28 cellular contexts compared by ENCODE assay signal in the genomic region with DNA sequence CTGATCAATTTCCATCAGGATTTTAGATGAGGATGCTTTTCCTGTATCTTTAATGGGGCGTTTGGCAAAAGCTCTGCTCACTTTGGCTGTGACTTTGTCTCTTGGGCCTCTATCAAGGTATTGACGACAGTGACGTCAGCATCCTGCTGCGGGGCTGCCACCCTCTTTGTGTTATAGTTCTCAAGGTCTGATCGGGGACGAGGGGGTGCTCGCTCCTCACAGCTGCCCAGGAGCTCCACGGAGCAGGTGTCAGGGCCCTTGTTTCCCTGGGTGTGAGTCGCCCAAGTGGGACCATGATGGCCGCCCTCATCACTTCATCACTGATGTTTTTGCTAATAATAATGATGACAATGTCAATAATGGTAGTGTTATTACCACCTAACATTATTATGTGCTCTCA.
DNase-seq lines count a peak whose midpoint lies in the region; ATAC-seq, FAIRE-seq and TF ChIP-seq lines count a peak whose summit lies in the region.
"Had no signal": no experiment of that assay in that cellular context is flagged by ENCODE, and none has a peak within 500 bp of the region (broad histone marks: within the 10 kb centered on the region; RNA-seq: fewer than 3 reads in every experiment).

No MANE protein-coding gene starts in this region.

- H3K4me3 Mint-ChIP-seq in activated CD8-positive, alpha-beta T cell treated with anti-CD3 and anti-CD28 coated beads for 36 hours: no peak overlapping the region
- H3K4me3 Mint-ChIP-seq in activated CD8-positive, alpha-beta T cell treated with anti-CD3 and anti-CD28 coated beads, Interleukin-2, amount 10 ng/mL, durations not matched to agents 7 days and 5 days: no peak overlapping the region
- H3K4me3 Mint-ChIP-seq: CD14-positive monocyte had no signal

- 100% methylated on average over 8 of the region's 10 CpGs for WGBS in HepG2 (ENCODE audit: low lambda C conversion rate)

- no peaks in the 10 kb centered on the region for H3K27me3 Mint-ChIP-seq in activated CD8-positive, alpha-beta T cell treated with anti-CD3 and anti-CD28 coated beads for 36 hours
- no peaks in the 10 kb centered on the region for H3K27me3 Mint-ChIP-seq in activated CD8-positive, alpha-beta T cell treated with anti-CD3 and anti-CD28 coated beads, Interleukin-2, amount 10 ng/mL, durations not matched to agents 7 days and 5 days (ENCODE audit: low read depth)
- H3K27me3 Mint-ChIP-seq: IgD-negative memory B cell had no signal

- no peak for TF ChIP-seq EP300 in HepG2 (IDR thresholded peaks at IDR 0.05; ENCODE audit: low read depth in 2 of 2, low read length in 2 of 2)
- TF ChIP-seq EP300 in HepG2 (CRISPR knock-in tag; IDR thresholded peaks at IDR 0.05; ENCODE audit: borderline replicate concordance): no peak

- peaks cover 38% of the 10 kb centered on the region for H3K4me1 ChIP-seq in RWPE2 (ENCODE audit: insufficient read depth, poor library complexity, severe bottlenecking)
- H3K4me1 ChIP-seq in HepG2 (ENCODE audit: insufficient read depth, low read length): peaks cover 52% of the 10 kb centered on the region
- H3K4me1 ChIP-seq: BE2C had no signal

- H3K9ac ChIP-seq in HepG2 (ENCODE audit: insufficient read depth, low read depth, low read length): no peak overlapping the region
- H3K9ac ChIP-seq: KMS-11 had no signal

- peaks cover 79% of the 10 kb centered on the region for H4K20me1 ChIP-seq in HepG2 (ENCODE audit: insufficient read depth, low read length)

- H3K79me2 ChIP-seq in HepG2 (ENCODE audit: insufficient read depth, low read length): peaks cover 95% of the 10 kb centered on the region

- TF ChIP-seq RAD21 in HepG2 (CRISPR knock-in tag; IDR thresholded peaks at IDR 0.05): no peak

- H3K4me3 ChIP-seq in RWPE2 (ENCODE audit: severe bottlenecking): no peak overlapping the region
- no peak overlapping the region for H3K4me3 ChIP-seq in HepG2 (replicated peaks in 1 of 3; ENCODE audit: insufficient read depth in 1 of 3, low read depth in 2 of 3, low read length in 3 of 3)
- H3K4me3 ChIP-seq: SJSA1 had no signal

- FAIRE-seq in HepG2 (lab: Jason Lieb, UNC): no peak
- FAIRE-seq: D721Med, GM18507, H54, HTR-8/SVneo, RCC 7860 had no signal

- H3K27ac ChIP-seq in RWPE2 (ENCODE audit: poor library complexity, severe bottlenecking) (peak overlapping the region; percentile 98), HepG2 (ENCODE audit: extremely low read length, insufficient read depth, low read length) (no peak overlapping the region)
- H3K27ac ChIP-seq: 22Rv1, KMS-11, SJSA1 had no signal

- H3K36me3 ChIP-seq in RWPE2 (ENCODE audit: low read depth) (peaks cover 39% of the 10 kb centered on the region), HepG2 (replicated peaks in 1 of 2; ENCODE audit: control insufficient read depth in 1 of 2, insufficient read depth in 2 of 2, low read length in 2 of 2) (peaks cover 5 to 31% of the 10 kb centered on the region in 2 experiments)
- H3K36me3 ChIP-seq: BE2C, SJSA1 had no signal

- no peaks in the 10 kb centered on the region for H3K27me3 ChIP-seq in RWPE2 (ENCODE audit: insufficient read depth, poor library complexity, severe bottlenecking)
- no peaks in the 10 kb centered on the region for H3K27me3 ChIP-seq in HepG2 (ENCODE audit: control insufficient read depth in 1 of 2, insufficient read depth in 2 of 2, low read length in 2 of 2)
- H3K27me3 ChIP-seq: BE2C, SJSA1 had no signal

- ATAC-seq in activated CD8-positive, alpha-beta T cell treated with anti-CD3 and anti-CD28 coated beads for 36 hours: no peak
- ATAC-seq in activated CD8-positive, alpha-beta T cell treated with anti-CD3 and anti-CD28 coated beads, Interleukin-2, amount 10 ng/mL, durations not matched to agents 7 days and 5 days: no peak
- ATAC-seq in RWPE2 (ENCODE audit: low read depth) (no peak), HepG2 (no peak), HG03571 (IDR thresholded peaks at IDR 0.05; ENCODE audit: unreplicated experiment) (no peak)
- ATAC-seq: Right ventricle myocardium inferior had no signal

- in situ Hi-C loops in HepG2 (cut with HindIII; ENCODE audit: extremely low pct_ligation_motif_present, low pct_unique_long_range_greater_than_20kb): no loop called here

- no peak overlapping the region for H2AFZ ChIP-seq in HepG2 (ENCODE audit: low read length)

- DNase-seq in activated CD8-positive, alpha-beta T cell treated with anti-CD3 and anti-CD28 coated beads for 36 hours: no peak
- DNase-seq in activated CD8-positive, alpha-beta T cell treated with anti-CD3 and anti-CD28 coated beads, Interleukin-2, amount 10 ng/mL, durations not matched to agents 7 days and 5 days: no peak
- DNase-seq in RWPE2 (ENCODE audit: low spot score): no peak
- DNase-seq in HepG2 (ENCODE audit: low spot score): no peak
- no peak for DNase-seq in NCI-H1694 treated with DMSO at 0.1 percent for 48 hours (lab: John Stamatoyannopoulos, UW)
- no peak for DNase-seq in NCI-H2107 (lab: John Stamatoyannopoulos, UW)
- DNase-seq: ACHN, BE2C, NCI-H1048, NCI-H1417, NCI-H1694, NCI-H2081, NCI-H2171, NCI-H226, NCI-H510A, NCI-H69 had no signal

- POLR2A ChIA-PET in activated CD8-positive, alpha-beta T cell treated with anti-CD3 and anti-CD28 coated beads for 36 hours (lab: Charles Lee): no interaction called here
- POLR2A ChIA-PET in activated CD8-positive, alpha-beta T cell treated with anti-CD3 and anti-CD28 coated beads, Interleukin-2, amount 10 ng/mL, durations not matched to agents 7 days and 5 days (lab: Charles Lee): no interaction called here
- POLR2A ChIA-PET in HepG2 (lab: Yijun Ruan, JAX): no interaction called here

- TF ChIP-seq CTCF in activated CD8-positive, alpha-beta T cell treated with anti-CD3 and anti-CD28 coated beads for 36 hours (IDR thresholded peaks at IDR 0.05): no peak
- TF ChIP-seq CTCF in RWPE2 (IDR thresholded peaks at IDR 0.05; ENCODE audit: poor library complexity, severe bottlenecking) (no peak), HepG2 (CRISPR knock-in tag; IDR thresholded peaks at IDR 0.05) (no peak)

- H3K4me1 Mint-ChIP-seq in activated CD8-positive, alpha-beta T cell treated with anti-CD3 and anti-CD28 coated beads for 36 hours (ENCODE audit: low read depth): peaks cover 13% of the 10 kb centered on the region
- H3K4me1 Mint-ChIP-seq in activated CD8-positive, alpha-beta T cell treated with anti-CD3 and anti-CD28 coated beads, Interleukin-2, amount 10 ng/mL, durations not matched to agents 7 days and 5 days (ENCODE audit: low read depth): peaks cover 29% of the 10 kb centered on the region

- no peak for TF ChIP-seq POLR2A in HepG2 (IDR thresholded peaks at IDR 0.05; ENCODE audit: insufficient read depth in 1 of 2, low read depth in 2 of 2, low read length in 2 of 2)

- no peak overlapping the region for H3K4me2 ChIP-seq in HepG2 (ENCODE audit: low read depth, low read length)
- H3K4me2 ChIP-seq: KMS-11 had no signal

- no peaks in the 10 kb centered on the region for H3K36me3 Mint-ChIP-seq in activated CD8-positive, alpha-beta T cell treated with anti-CD3 and anti-CD28 coated beads for 36 hours (ENCODE audit: low read depth)
- H3K36me3 Mint-ChIP-seq in activated CD8-positive, alpha-beta T cell treated with anti-CD3 and anti-CD28 coated beads, Interleukin-2, amount 10 ng/mL, durations not matched to agents 7 days and 5 days (ENCODE audit: low read depth): peaks cover 15% of the 10 kb centered on the region

- CTCF ChIA-PET in activated CD8-positive, alpha-beta T cell treated with anti-CD3 and anti-CD28 coated beads for 36 hours (lab: Charles Lee): no interaction called here
- CTCF ChIA-PET in activated CD8-positive, alpha-beta T cell treated with anti-CD3 and anti-CD28 coated beads, Interleukin-2, amount 10 ng/mL, durations not matched to agents 7 days and 5 days (lab: Charles Lee): no interaction called here
- CTCF ChIA-PET in HepG2 (lab: Yijun Ruan, JAX; ENCODE audit: low intra/inter-chr PET ratio, low total read pairs): no interaction called here

- H3K27ac Mint-ChIP-seq in activated CD8-positive, alpha-beta T cell treated with anti-CD3 and anti-CD28 coated beads for 36 hours: peak overlapping the region; percentile 16
- H3K27ac Mint-ChIP-seq in activated CD8-positive, alpha-beta T cell treated with anti-CD3 and anti-CD28 coated beads, Interleukin-2, amount 10 ng/mL, durations not matched to agents 7 days and 5 days: no peak overlapping the region

- intact Hi-C loops in activated CD8-positive, alpha-beta T cell treated with anti-CD3 and anti-CD28 coated beads for 36 hours (cut with micrococcal nuclease): no loop called here
- intact Hi-C loops in HepG2 (cut with micrococcal nuclease; ENCODE audit: unreplicated experiment): no loop called here

- H3K9me3 Mint-ChIP-seq in activated CD8-positive, alpha-beta T cell treated with anti-CD3 and anti-CD28 coated beads for 36 hours: no peaks in the 10 kb centered on the region
- H3K9me3 Mint-ChIP-seq in activated CD8-positive, alpha-beta T cell treated with anti-CD3 and anti-CD28 coated beads, Interleukin-2, amount 10 ng/mL, durations not matched to agents 7 days and 5 days (ENCODE audit: insufficient read depth): no peaks in the 10 kb centered on the region
- H3K9me3 Mint-ChIP-seq: IgD-negative memory B cell had no signal

- no TSS peak for BruUV-seq in HepG2 (replicated peaks; lab: Mats Ljungman, UMichigan)

- H3K9me3 ChIP-seq in RWPE2 (ENCODE audit: severe bottlenecking): no peaks in the 10 kb centered on the region
- H3K9me3 ChIP-seq in HepG2 (ENCODE audit: low read length): peaks cover 9% of the 10 kb centered on the region; the same call in 1 of the 2 replicates
- H3K9me3 ChIP-seq: BE2C had no signal

TF ChIP-seq in HepG2, 621 proteins besides CTCF, POLR2A, EP300 and RAD21:
- peak in 1 of 2 experiments; percentile 27; a peak in 1 of 4 replicates for TF ChIP-seq MAFK (conservative IDR thresholded peaks at IDR 0.05 in 1 of 2, IDR thresholded peaks at IDR 0.05 in 1 of 2; ENCODE audit: low read length in 2 of 2)
- no peak for TF ChIP-seq ISL2 (CRISPR knock-in tag; IDR thresholded peaks at IDR 0.05)
- TF ChIP-seq MAFF (IDR thresholded peaks at IDR 0.05; ENCODE audit: low read depth, low read length): 0 out of 2 replicates have a peak, but pooled peaks have one; percentile 17
